In the genomic region with DNA sequence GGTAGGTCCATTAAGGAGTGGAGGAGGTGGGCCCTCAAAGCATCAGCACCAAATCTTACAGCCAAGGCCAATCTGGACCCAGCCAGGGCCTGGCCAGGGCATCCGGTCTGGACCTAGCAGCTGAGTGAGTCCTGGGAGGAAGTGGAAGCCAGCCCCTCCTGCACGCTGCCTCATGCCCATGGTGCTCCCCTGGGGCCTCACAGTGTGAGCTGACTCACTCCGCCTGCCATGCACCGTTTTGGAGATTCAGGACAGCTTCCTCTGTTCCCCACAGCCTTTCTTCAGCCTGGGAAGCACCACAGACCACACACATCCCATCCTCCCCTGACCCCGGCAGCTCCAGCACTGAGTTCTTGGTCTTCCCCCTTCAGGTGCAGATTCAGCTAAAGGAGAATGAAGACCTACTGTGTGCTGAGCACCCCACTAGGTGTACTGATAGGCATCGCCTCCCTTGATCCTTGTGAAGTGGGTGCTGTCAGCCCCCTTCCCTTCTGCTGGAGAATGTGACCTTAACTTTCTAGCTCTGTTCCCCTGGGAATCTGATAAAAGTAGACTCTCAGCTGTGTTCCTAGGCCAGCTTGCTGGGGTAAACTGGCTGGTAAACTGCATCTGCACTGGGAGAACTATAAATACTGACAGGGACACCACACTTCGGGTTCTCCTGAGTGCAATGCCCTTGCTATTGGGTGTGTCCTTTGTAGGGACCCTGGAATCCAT, we compare ENCODE assay signal across 9 cellular contexts. TPM values are rescaled to one million over a fixed set of nuclear protein-coding genes. Genes with fewer than 3 reads are reported as not detected.
DNase-seq lines count a peak whose midpoint lies in the region; ATAC-seq, FAIRE-seq and TF ChIP-seq lines count a peak whose summit lies in the region.
"Had no signal": no experiment of that assay in that cellular context is flagged by ENCODE, and none has a peak within 500 bp of the region (broad histone marks: within the 10 kb centered on the region; RNA-seq: fewer than 3 reads in every experiment).

No MANE protein-coding gene starts in this region.

- H2AFZ ChIP-seq in Karpas-422 (ENCODE audit: low read length): no peak overlapping the region

- no peak overlapping the region for H3K4me3 ChIP-seq in Karpas-422 (ENCODE audit: low read length)
- no peak overlapping the region for H3K4me3 ChIP-seq in bronchial epithelial cell (ENCODE audit: low read depth, low read length)

- H3K9ac ChIP-seq in Karpas-422 (ENCODE audit: low read length): no peak overlapping the region

- peak; percentile 62 for FAIRE-seq in bronchial epithelial cell (lab: Jason Lieb, UNC)

- H3K27ac ChIP-seq in Karpas-422 (ENCODE audit: low read length): no peak overlapping the region

- H3K36me3 ChIP-seq in Karpas-422 (ENCODE audit: insufficient read depth, low read length) (no peaks in the 10 kb centered on the region), bronchial epithelial cell (ENCODE audit: control insufficient read depth, insufficient read depth, low read length) (no peaks in the 10 kb centered on the region)

- ATAC-seq in GM19025 (IDR thresholded peaks at IDR 0.05; ENCODE audit: low read depth, unreplicated experiment): peak; percentile 68
- ATAC-seq in GM21717 (IDR thresholded peaks at IDR 0.05; ENCODE audit: unreplicated experiment): no peak

- H3K4me2 ChIP-seq in Karpas-422 (ENCODE audit: low read depth, low read length, poor library complexity, severe bottlenecking): peak overlapping the region; percentile 43

- no peaks in the 10 kb centered on the region for H3K27me3 ChIP-seq in Karpas-422 (ENCODE audit: low read length)
- no peaks in the 10 kb centered on the region for H3K27me3 ChIP-seq in bronchial epithelial cell (ENCODE audit: control insufficient read depth, insufficient read depth, low read length)

- H3K9me3 ChIP-seq in Karpas-422 (ENCODE audit: low read length): no peaks in the 10 kb centered on the region

- DNase-seq in Karpas-422 (peak; percentile 80), bronchial epithelial cell (ENCODE audit: low read depth) (peak; percentile 79), renal cortical epithelial cell (ENCODE audit: low read depth) (peak; percentile 7), COR-L47 (lab: John Stamatoyannopoulos, UW) (no peak), NCI-H69 (lab: John Stamatoyannopoulos, UW) (no peak)
- DNase-seq in stimulated activated CD4-positive, alpha-beta T cell treated with anti-CD3 and anti-CD28 coated beads, Interleukin-2, amount 100 ng/mL, for 24 hours: no peak
- DNase-seq: immature natural killer cell had no signal

- H4K20me1 ChIP-seq in Karpas-422 (ENCODE audit: insufficient read depth, low read depth, low read length): no peaks in the 10 kb centered on the region

- H3K4me1 ChIP-seq in Karpas-422 (ENCODE audit: low read length): peaks cover 27% of the 10 kb centered on the region

- no peaks in the 10 kb centered on the region for H3K79me2 ChIP-seq in Karpas-422 (ENCODE audit: low read length)

- no peaks in the 10 kb centered on the region for H3K9me2 ChIP-seq in Karpas-422 (replicated peaks; ENCODE audit: insufficient read depth, low read length)

- no peak for TF ChIP-seq CTCF in bronchial epithelial cell (IDR thresholded peaks at IDR 0.05; ENCODE audit: insufficient read depth, low read length, severe bottlenecking)

RNA-seq across cellular contexts. Expression of a gene that starts 36.8 kb away (rescaled TPM):
- total RNA-seq in Karpas-422 (2014; rRNA removed; shearing (Covaris generic); ENCODE audit: low replicate concordance): 48.6 and 77.1 TPM in 2 replicates
- 177 and 188 TPM in 2 replicates for total RNA-seq in bronchial epithelial cell
- total RNA-seq in renal cortical epithelial cell: 154 and 229 TPM in 2 replicates

Comparison
In these comparisons a context has a peak if more than half of its experiments do, and no peak if none do; other contexts are left out.
1. DNase-seq: peak in Karpas-422 (single experiment), bronchial epithelial cell (single experiment) and renal cortical epithelial cell (single experiment); none in stimulated activated CD4-positive, alpha-beta T cell treated with anti-CD3 and anti-CD28 coated beads, Interleukin-2, amount 100 ng/mL, for 24 hours (0 of 2), COR-L47 (single experiment) and NCI-H69 (single experiment).